1 cellular context compared by ENCODE assay signal in the genomic region with DNA sequence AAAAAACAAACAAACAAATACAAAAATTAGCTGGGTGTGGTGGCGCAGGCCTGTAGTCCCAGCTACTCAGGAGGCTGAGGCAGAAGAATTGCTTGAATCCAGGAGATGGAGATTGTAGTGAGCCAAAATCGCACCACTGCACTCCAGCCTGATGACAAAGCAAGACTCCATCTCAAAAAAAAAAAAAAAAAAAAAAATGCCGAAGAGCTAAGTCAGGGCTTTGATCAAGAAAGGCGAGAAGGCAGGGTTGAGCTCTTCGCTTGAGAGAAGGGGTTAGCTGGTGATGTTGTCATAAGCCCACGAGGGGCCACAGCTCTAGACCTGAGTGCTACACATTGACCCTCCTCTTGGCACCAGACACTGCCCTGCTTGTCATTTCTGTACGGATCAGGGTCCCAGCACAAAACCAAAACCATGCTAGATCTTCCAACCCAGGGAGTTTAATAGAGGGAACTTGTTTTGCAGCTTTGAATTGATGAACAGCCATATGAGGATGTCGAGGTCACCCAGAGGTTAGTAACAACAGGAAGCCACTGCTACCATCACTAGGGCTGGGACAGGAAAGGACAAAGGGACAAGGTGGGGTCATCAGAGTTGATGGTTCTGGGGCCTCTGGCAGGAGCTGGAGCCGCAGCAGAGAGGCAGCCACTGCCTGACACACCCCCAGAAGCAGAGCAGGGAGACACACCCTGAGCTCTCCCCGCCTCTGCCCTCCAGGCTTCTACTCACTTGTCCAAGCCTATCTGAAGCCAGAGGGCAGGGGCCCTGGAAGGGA.
TF ChIP-seq lines count a peak whose summit lies in the region.

No MANE protein-coding gene starts in this region.

TF ChIP-seq in HepG2, 621 proteins besides CTCF, POLR2A, EP300 and RAD21 (continued from another document and continues in another):
- TF ChIP-seq RBFOX2 (IDR thresholded peaks at IDR 0.05; ENCODE audit: low read depth, low read length) = no peak
- no peak for TF ChIP-seq HES4 (CRISPR knock-in tag; IDR thresholded peaks at IDR 0.05; ENCODE audit: borderline replicate concordance)
- no peak for TF ChIP-seq NFIB (CRISPR knock-in tag; IDR thresholded peaks at IDR 0.05; ENCODE audit: borderline replicate concordance)
- TF ChIP-seq CENPX (CRISPR knock-in tag; IDR thresholded peaks at IDR 0.05) = no peak
- TF ChIP-seq, protein P1, sequence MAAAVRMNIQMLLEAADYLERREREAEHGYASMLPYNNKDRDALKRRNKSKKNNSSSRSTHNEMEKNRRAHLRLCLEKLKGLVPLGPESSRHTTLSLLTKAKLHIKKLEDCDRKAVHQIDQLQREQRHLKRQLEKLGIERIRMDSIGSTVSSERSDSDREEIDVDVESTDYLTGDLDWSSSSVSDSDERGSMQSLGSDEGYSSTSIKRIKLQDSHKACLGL (CRISPR knock-in tag; IDR thresholded peaks at IDR 0.05) = no peak
- no peak for TF ChIP-seq POGZ (CRISPR knock-in tag; IDR thresholded peaks at IDR 0.05)
- TF ChIP-seq PHF8 (CRISPR knock-in tag; IDR thresholded peaks at IDR 0.05) = no peak
- no peak for TF ChIP-seq DR1 (CRISPR knock-in tag; IDR thresholded peaks at IDR 0.05)
- TF ChIP-seq MYC (CRISPR knock-in tag; IDR thresholded peaks at IDR 0.05; ENCODE audit: borderline replicate concordance) = no peak
- TF ChIP-seq MLXIP (CRISPR knock-in tag; IDR thresholded peaks at IDR 0.05; ENCODE audit: borderline replicate concordance) = no peak
- peak; percentile 70 for TF ChIP-seq SOX5 (CRISPR knock-in tag; IDR thresholded peaks at IDR 0.05; ENCODE audit: borderline replicate concordance)
- peak; percentile 38; the same call in 1 of the 2 replicates for TF ChIP-seq ZNF768 (CRISPR knock-in tag; IDR thresholded peaks at IDR 0.05)
- TF ChIP-seq, protein P2, sequence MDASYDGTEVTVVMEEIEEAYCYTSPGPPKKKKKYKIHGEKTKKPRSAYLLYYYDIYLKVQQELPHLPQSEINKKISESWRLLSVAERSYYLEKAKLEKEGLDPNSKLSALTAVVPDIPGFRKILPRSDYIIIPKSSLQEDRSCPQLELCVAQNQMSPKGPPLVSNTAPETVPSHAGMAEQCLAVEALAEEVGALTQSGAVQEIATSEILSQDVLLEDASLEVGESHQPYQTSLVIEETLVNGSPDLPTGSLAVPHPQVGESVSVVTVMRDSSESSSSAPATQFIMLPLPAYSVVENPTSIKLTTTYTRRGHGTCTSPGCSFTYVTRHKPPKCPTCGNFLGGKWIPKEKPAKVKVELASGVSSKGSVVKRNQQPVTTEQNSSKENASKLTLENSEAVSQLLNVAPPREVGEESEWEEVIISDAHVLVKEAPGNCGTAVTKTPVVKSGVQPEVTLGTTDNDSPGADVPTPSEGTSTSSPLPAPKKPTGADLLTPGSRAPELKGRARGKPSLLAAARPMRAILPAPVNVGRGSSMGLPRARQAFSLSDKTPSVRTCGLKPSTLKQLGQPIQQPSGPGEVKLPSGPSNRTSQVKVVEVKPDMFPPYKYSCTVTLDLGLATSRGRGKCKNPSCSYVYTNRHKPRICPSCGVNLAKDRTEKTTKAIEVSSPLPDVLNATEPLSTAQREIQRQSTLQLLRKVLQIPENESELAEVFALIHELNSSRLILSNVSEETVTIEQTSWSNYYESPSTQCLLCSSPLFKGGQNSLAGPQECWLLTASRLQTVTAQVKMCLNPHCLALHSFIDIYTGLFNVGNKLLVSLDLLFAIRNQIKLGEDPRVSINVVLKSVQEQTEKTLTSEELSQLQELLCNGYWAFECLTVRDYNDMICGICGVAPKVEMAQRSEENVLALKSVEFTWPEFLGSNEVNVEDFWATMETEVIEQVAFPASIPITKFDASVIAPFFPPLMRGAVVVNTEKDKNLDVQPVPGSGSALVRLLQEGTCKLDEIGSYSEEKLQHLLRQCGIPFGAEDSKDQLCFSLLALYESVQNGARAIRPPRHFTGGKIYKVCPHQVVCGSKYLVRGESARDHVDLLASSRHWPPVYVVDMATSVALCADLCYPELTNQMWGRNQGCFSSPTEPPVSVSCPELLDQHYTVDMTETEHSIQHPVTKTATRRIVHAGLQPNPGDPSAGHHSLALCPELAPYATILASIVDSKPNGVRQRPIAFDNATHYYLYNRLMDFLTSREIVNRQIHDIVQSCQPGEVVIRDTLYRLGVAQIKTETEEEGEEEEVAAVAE (CRISPR knock-in tag; IDR thresholded peaks at IDR 0.05; ENCODE audit: borderline replicate concordance) = no peak
- 0 out of 2 replicates have a peak, but pooled peaks have one; percentile 35 for TF ChIP-seq ELF1 (CRISPR knock-in tag; IDR thresholded peaks at IDR 0.05)
- no peak for TF ChIP-seq MEIS2 (CRISPR knock-in tag; IDR thresholded peaks at IDR 0.05)
- TF ChIP-seq, protein P3, sequence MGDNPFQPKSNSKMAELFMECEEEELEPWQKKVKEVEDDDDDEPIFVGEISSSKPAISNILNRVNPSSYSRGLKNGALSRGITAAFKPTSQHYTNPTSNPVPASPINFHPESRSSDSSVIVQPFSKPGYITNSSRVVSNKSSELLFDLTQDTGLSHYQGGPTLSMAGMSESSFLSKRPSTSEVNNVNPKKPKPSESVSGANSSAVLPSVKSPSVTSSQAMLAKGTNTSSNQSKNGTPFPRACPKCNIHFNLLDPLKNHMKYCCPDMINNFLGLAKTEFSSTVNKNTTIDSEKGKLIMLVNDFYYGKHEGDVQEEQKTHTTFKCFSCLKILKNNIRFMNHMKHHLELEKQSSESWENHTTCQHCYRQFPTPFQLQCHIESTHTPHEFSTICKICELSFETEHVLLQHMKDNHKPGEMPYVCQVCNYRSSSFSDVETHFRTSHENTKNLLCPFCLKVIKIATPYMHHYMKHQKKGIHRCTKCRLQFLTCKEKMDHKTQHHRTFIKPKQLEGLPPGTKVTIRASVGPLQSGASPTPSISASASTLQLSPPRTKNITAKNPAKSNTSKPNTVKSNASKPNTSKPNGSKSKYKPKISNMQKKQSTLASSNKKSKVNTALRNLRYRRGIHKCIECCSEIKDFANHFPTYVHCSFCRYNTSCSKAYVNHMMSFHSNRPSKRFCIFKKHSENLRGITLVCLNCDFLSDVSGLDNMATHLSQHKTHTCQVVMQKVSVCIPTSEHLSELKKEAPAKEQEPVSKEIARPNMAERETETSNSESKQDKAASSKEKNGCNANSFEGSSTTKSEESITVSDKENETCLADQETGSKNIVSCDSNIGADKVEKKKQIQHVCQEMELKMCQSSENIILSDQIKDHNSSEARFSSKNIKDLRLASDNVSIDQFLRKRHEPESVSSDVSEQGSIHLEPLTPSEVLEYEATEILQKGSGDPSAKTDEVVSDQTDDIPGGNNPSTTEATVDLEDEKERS (CRISPR knock-in tag; IDR thresholded peaks at IDR 0.05) = 0 out of 2 replicates have a peak, but pooled peaks have one; percentile 38
- no peak for TF ChIP-seq ATF7 (IDR thresholded peaks at IDR 0.05)
- TF ChIP-seq ATF7 (CRISPR knock-in tag; IDR thresholded peaks at IDR 0.05) = 0 out of 2 replicates have a peak, but pooled peaks have one; percentile 38
- TF ChIP-seq ZSCAN25 (CRISPR knock-in tag; IDR thresholded peaks at IDR 0.05) = peak; percentile 65
- no peak for TF ChIP-seq EEA1 (CRISPR knock-in tag; IDR thresholded peaks at IDR 0.05; ENCODE audit: borderline replicate concordance)
- TF ChIP-seq ZNF674 (CRISPR knock-in tag; IDR thresholded peaks at IDR 0.05; ENCODE audit: low read depth) = no peak
- TF ChIP-seq TFAP4 (IDR thresholded peaks at IDR 0.05; ENCODE audit: borderline replicate concordance, low read depth) = peak; percentile 7; the same call in 1 of the 2 replicates
- no peak for TF ChIP-seq E2F1 (CRISPR knock-in tag; IDR thresholded peaks at IDR 0.05)
- TF ChIP-seq, protein P4, sequence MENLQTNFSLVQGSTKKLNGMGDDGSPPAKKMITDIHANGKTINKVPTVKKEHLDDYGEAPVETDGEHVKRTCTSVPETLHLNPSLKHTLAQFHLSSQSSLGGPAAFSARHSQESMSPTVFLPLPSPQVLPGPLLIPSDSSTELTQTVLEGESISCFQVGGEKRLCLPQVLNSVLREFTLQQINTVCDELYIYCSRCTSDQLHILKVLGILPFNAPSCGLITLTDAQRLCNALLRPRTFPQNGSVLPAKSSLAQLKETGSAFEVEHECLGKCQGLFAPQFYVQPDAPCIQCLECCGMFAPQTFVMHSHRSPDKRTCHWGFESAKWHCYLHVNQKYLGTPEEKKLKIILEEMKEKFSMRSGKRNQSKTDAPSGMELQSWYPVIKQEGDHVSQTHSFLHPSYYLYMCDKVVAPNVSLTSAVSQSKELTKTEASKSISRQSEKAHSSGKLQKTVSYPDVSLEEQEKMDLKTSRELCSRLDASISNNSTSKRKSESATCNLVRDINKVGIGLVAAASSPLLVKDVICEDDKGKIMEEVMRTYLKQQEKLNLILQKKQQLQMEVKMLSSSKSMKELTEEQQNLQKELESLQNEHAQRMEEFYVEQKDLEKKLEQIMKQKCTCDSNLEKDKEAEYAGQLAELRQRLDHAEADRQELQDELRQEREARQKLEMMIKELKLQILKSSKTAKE (CRISPR knock-in tag; IDR thresholded peaks at IDR 0.05; ENCODE audit: borderline replicate concordance) = no peak
- TF ChIP-seq, protein P5, sequence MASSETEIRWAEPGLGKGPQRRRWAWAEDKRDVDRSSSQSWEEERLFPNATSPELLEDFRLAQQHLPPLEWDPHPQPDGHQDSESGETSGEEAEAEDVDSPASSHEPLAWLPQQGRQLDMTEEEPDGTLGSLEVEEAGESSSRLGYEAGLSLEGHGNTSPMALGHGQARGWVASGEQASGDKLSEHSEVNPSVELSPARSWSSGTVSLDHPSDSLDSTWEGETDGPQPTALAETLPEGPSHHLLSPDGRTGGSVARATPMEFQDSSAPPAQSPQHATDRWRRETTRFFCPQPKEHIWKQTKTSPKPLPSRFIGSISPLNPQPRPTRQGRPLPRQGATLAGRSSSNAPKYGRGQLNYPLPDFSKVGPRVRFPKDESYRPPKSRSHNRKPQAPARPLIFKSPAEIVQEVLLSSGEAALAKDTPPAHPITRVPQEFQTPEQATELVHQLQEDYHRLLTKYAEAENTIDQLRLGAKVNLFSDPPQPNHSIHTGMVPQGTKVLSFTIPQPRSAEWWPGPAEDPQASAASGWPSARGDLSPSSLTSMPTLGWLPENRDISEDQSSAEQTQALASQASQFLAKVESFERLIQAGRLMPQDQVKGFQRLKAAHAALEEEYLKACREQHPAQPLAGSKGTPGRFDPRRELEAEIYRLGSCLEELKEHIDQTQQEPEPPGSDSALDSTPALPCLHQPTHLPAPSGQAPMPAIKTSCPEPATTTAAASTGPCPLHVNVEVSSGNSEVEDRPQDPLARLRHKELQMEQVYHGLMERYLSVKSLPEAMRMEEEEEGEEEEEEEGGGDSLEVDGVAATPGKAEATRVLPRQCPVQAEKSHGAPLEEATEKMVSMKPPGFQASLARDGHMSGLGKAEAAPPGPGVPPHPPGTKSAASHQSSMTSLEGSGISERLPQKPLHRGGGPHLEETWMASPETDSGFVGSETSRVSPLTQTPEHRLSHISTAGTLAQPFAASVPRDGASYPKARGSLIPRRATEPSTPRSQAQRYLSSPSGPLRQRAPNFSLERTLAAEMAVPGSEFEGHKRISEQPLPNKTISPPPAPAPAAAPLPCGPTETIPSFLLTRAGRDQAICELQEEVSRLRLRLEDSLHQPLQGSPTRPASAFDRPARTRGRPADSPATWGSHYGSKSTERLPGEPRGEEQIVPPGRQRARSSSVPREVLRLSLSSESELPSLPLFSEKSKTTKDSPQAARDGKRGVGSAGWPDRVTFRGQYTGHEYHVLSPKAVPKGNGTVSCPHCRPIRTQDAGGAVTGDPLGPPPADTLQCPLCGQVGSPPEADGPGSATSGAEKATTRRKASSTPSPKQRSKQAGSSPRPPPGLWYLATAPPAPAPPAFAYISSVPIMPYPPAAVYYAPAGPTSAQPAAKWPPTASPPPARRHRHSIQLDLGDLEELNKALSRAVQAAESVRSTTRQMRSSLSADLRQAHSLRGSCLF (CRISPR knock-in tag; IDR thresholded peaks at IDR 0.05; ENCODE audit: borderline replicate concordance) = no peak
- TF ChIP-seq, protein P6, sequence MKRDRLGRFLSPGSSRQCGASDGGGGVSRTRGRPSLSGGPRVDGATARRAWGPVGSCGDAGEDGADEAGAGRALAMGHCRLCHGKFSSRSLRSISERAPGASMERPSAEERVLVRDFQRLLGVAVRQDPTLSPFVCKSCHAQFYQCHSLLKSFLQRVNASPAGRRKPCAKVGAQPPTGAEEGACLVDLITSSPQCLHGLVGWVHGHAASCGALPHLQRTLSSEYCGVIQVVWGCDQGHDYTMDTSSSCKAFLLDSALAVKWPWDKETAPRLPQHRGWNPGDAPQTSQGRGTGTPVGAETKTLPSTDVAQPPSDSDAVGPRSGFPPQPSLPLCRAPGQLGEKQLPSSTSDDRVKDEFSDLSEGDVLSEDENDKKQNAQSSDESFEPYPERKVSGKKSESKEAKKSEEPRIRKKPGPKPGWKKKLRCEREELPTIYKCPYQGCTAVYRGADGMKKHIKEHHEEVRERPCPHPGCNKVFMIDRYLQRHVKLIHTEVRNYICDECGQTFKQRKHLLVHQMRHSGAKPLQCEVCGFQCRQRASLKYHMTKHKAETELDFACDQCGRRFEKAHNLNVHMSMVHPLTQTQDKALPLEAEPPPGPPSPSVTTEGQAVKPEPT (CRISPR knock-in tag; IDR thresholded peaks at IDR 0.05; ENCODE audit: low read depth) = no peak
